In genomic region chr4:169201144-169202124, GRCh38 we compare ENCODE assay signal across 10 cellular contexts.
DNase-seq lines count a peak whose midpoint lies in the region; ATAC-seq, FAIRE-seq and TF ChIP-seq lines count a peak whose summit lies in the region.
"Had no signal": no experiment of that assay in that cellular context is flagged by ENCODE, and none has a peak within 500 bp of the region (broad histone marks: within the 10 kb centered on the region; RNA-seq: fewer than 3 reads in every experiment).

No MANE protein-coding gene starts in this region.

- H3K4me1 Mint-ChIP-seq in brain = peaks cover 68% of the 10 kb centered on the region
- no peaks in the 10 kb centered on the region for H3K4me1 Mint-ChIP-seq in stimulated activated effector memory CD8-positive, alpha-beta T cell treated with anti-CD3 and anti-CD28 coated beads, Interleukin-12 subunit alpha, Interleukin-12 subunit beta, amount 100 ng/mL, for 72 hours

- peaks cover 100% of the 10 kb centered on the region for H3K79me2 ChIP-seq in GM23248 (ENCODE audit: insufficient read depth)

- 0 out of 2 replicates have a peak, but pooled peaks cover 4% of the 10 kb centered on the region for H3K36me3 ChIP-seq in GM23248 (ENCODE audit: low read depth)
- H3K36me3 ChIP-seq in kidney (ENCODE audit: control insufficient read depth in 1 of 2, insufficient read depth in 2 of 2, low read length in 2 of 2) = no peaks in the 10 kb centered on the region
- H3K36me3 ChIP-seq in subcutaneous abdominal adipose tissue (ENCODE audit: control insufficient read depth in 5 of 5, insufficient read depth in 5 of 5, low read length in 5 of 5) = no peaks in the 10 kb centered on the region

- H3K9me3 ChIP-seq in GM23248 (ENCODE audit: low read depth) (no peaks in the 10 kb centered on the region), kidney (ENCODE audit: control insufficient read depth in 1 of 2, low read length in 2 of 2) (no peaks in the 10 kb centered on the region), subcutaneous abdominal adipose tissue (ENCODE audit: control insufficient read depth in 5 of 5, low read length in 5 of 5) (no peaks in the 10 kb centered on the region)

- H3K27me3 Mint-ChIP-seq in brain = no peaks in the 10 kb centered on the region

- ATAC-seq in stimulated activated effector memory CD8-positive, alpha-beta T cell treated with anti-CD3 and anti-CD28 coated beads, Interleukin-12 subunit alpha, Interleukin-12 subunit beta, amount 100 ng/mL, for 72 hours = no peak

- peaks cover 51% of the 10 kb centered on the region for H3F3A ChIP-seq in GM23248 (ENCODE audit: insufficient read depth)

- DNase-seq in GM23248 (peak; percentile 60), kidney (no peak), A172 (ENCODE audit: low spot score) (no peak), DMS79 treated with DMSO at 0.1 percent for 48 hours (lab: John Stamatoyannopoulos, UW) (no peak), amygdala (lab: John Stamatoyannopoulos, UW) (no peak)
- no peak for DNase-seq in stimulated activated effector memory CD8-positive, alpha-beta T cell treated with anti-CD3 and anti-CD28 coated beads, Interleukin-12 subunit alpha, Interleukin-12 subunit beta, amount 100 ng/mL, for 72 hours (ENCODE audit: low spot score in 2 of 2)
- DNase-seq: activated T-cell treated with anti-CD3 and anti-CD28 coated beads, Interleukin-2, amount 50 U/mL, for 48 hours; foreskin fibroblast had no signal

- 0 out of 2 replicates have a peak, but pooled peaks cover 4% of the 10 kb centered on the region for H4K20me1 ChIP-seq in GM23248 (ENCODE audit: insufficient read depth)

- H3K27ac Mint-ChIP-seq in brain = peak overlapping the region in 4 of 5 experiments; percentile 10 to 55 (median 38)
- no peak overlapping the region for H3K27ac Mint-ChIP-seq in stimulated activated effector memory CD8-positive, alpha-beta T cell treated with anti-CD3 and anti-CD28 coated beads, Interleukin-12 subunit alpha, Interleukin-12 subunit beta, amount 100 ng/mL, for 72 hours

- H3K9ac ChIP-seq in GM23248 = peak overlapping the region; percentile 66
- H3K9ac ChIP-seq in kidney (ENCODE audit: low read length in 2 of 2) = no peak overlapping the region
- H3K9ac ChIP-seq in subcutaneous abdominal adipose tissue (ENCODE audit: low read length in 5 of 5) = peak overlapping the region in 2 of 5 donors; percentile 35 to 46

- H3K9me3 Mint-ChIP-seq in brain = peaks cover 2 to 3% (median 3%) of the 10 kb centered on the region in 5 experiments
- no peaks in the 10 kb centered on the region for H3K9me3 Mint-ChIP-seq in stimulated activated effector memory CD8-positive, alpha-beta T cell treated with anti-CD3 and anti-CD28 coated beads, Interleukin-12 subunit alpha, Interleukin-12 subunit beta, amount 100 ng/mL, for 72 hours

- peaks cover 6% of the 10 kb centered on the region for H3K36me3 Mint-ChIP-seq in brain
- H3K36me3 Mint-ChIP-seq in stimulated activated effector memory CD8-positive, alpha-beta T cell treated with anti-CD3 and anti-CD28 coated beads, Interleukin-12 subunit alpha, Interleukin-12 subunit beta, amount 100 ng/mL, for 72 hours = no peaks in the 10 kb centered on the region

- H3K27me3 ChIP-seq in GM23248 (replicated peaks; ENCODE audit: insufficient read depth) = no peaks in the 10 kb centered on the region
- no peaks in the 10 kb centered on the region for H3K27me3 ChIP-seq in subcutaneous abdominal adipose tissue (ENCODE audit: control insufficient read depth in 5 of 5, insufficient read depth in 4 of 5, low read length in 5 of 5)

- FAIRE-seq in kidney (lab: Jason Lieb, UNC) = peak; percentile 6

- in situ Hi-C loops in GM23248 (cut with MboI) = no loop called here

- H3K4me1 ChIP-seq in GM23248 (ENCODE audit: insufficient read depth) (peaks cover 65% of the 10 kb centered on the region), kidney (ENCODE audit: control insufficient read depth in 1 of 2, insufficient read depth in 1 of 2, low read depth in 1 of 2, low read length in 2 of 2) (peaks cover 0 to 18% of the 10 kb centered on the region in 2 donors), subcutaneous abdominal adipose tissue (ENCODE audit: control insufficient read depth in 5 of 5, insufficient read depth in 5 of 5, low read length in 5 of 5) (peaks cover 0 to 57% (median 38%) of the 10 kb centered on the region in 5 donors)

- peak overlapping the region; percentile 58 for H3K4me2 ChIP-seq in GM23248 (ENCODE audit: unreplicated experiment)

- 16 to 23% methylated on average over 5 of the region's 5 CpGs for WGBS in GM23248 (ENCODE audit: low coverage in 1 of 2, low lambda C conversion rate in 2 of 2, missing lambda C conversion rate in 2 of 2), 2 experiments

- H3K27ac ChIP-seq in GM23248 (peak overlapping the region; percentile 77), kidney (ENCODE audit: low read depth in 2 of 2, low read length in 2 of 2) (peak overlapping the region; percentile 36 to 66), subcutaneous abdominal adipose tissue (ENCODE audit: low read depth, low read length) (peak overlapping the region; percentile 47)

- intact Hi-C loops in kidney (cut with DNase I) = no loop called here

- no peaks in the 10 kb centered on the region for H3K9me2 ChIP-seq in GM23248 (ENCODE audit: insufficient read depth)

- peak overlapping the region in 2 of 5 experiments; percentile 14 to 60 for H3K4me3 Mint-ChIP-seq in brain
- no peak overlapping the region for H3K4me3 Mint-ChIP-seq in stimulated activated effector memory CD8-positive, alpha-beta T cell treated with anti-CD3 and anti-CD28 coated beads, Interleukin-12 subunit alpha, Interleukin-12 subunit beta, amount 100 ng/mL, for 72 hours

- H3K4me3 ChIP-seq in GM23248 (peak overlapping the region; percentile 14; the same call in 1 of the 2 replicates), kidney (ENCODE audit: low read length in 2 of 2) (peak overlapping the region in 1 of 2 donors; percentile 1), subcutaneous abdominal adipose tissue (ENCODE audit: low read depth in 1 of 5, low read length in 5 of 5) (no peak overlapping the region)

- H2AFZ ChIP-seq in GM23248 = no peak overlapping the region

- no peak for TF ChIP-seq CTCF in brain (conservative IDR thresholded peaks at IDR 0.05)
- no peak for TF ChIP-seq CTCF in kidney (IDR thresholded peaks at IDR 0.05; ENCODE audit: borderline replicate concordance, extremely low read depth, insufficient read depth)
